Comparison of ENCODE assay signal across 8 cellular contexts in genomic region chr1:181089017-181089776, GRCh38. TPM values are rescaled to one million over a fixed set of nuclear protein-coding genes. Genes with fewer than 3 reads are reported as not detected.
DNase-seq lines count a peak whose midpoint lies in the region; ATAC-seq lines count a peak whose summit lies in the region.

No MANE protein-coding gene starts in this region.

- peaks cover 32% of the 10 kb centered on the region for H3K4me1 ChIP-seq in mesodermal cell (ENCODE audit: control insufficient read depth, insufficient read depth, low read length, poor library complexity, severe bottlenecking)

- DNase-seq in T-helper 2 cell (peak in 4 of 5 experiments; percentile 11 to 55 (median 33)), substantia nigra (lab: John Stamatoyannopoulos, UW) (peak in 14 of 49 donors; percentile 24 to 92 (median 48)), NCI-H2107 (lab: John Stamatoyannopoulos, UW) (no peak)
- DNase-seq in central memory CD8-positive, alpha-beta T cell (ENCODE audit: low spot score in 2 of 2), result peak; percentile 26 to 32

- H3K27ac ChIP-seq in mesodermal cell (ENCODE audit: low read depth, low read length, severe bottlenecking) (peak overlapping the region; percentile 41), substantia nigra (ENCODE audit: low read depth, low read length, poor library complexity, severe bottlenecking) (peak overlapping the region; percentile 54)

- ATAC-seq in GM19025 (IDR thresholded peaks at IDR 0.05; ENCODE audit: low read depth, unreplicated experiment) (peak; percentile 0), HG03039 (IDR thresholded peaks at IDR 0.05; ENCODE audit: unreplicated experiment) (peak; percentile 5), HG03378 (IDR thresholded peaks at IDR 0.05; ENCODE audit: unreplicated experiment) (no peak)
- ATAC-seq in central memory CD8-positive, alpha-beta T cell (replicated peaks; ENCODE audit: extremely low read depth, poor library complexity, severe bottlenecking), result peak; percentile 5

- no peaks in the 10 kb centered on the region for H3K9me3 Mint-ChIP-seq in central memory CD8-positive, alpha-beta T cell

- H3K27ac Mint-ChIP-seq in central memory CD8-positive, alpha-beta T cell (ENCODE audit: low read depth), result peak overlapping the region; percentile 97

- peak overlapping the region; percentile 96 for H3K4me3 Mint-ChIP-seq in central memory CD8-positive, alpha-beta T cell

- peaks cover 53% of the 10 kb centered on the region for H3K4me1 Mint-ChIP-seq in central memory CD8-positive, alpha-beta T cell

- H3K36me3 Mint-ChIP-seq in central memory CD8-positive, alpha-beta T cell (ENCODE audit: insufficient read depth), result peaks cover 37% of the 10 kb centered on the region

- no peaks in the 10 kb centered on the region for H3K27me3 Mint-ChIP-seq in central memory CD8-positive, alpha-beta T cell

- peaks cover 28% of the 10 kb centered on the region for H3K36me3 ChIP-seq in mesodermal cell (ENCODE audit: control insufficient read depth, insufficient read depth, low read length)

- peak overlapping the region; percentile 94 for H3K4me3 ChIP-seq in mesodermal cell (ENCODE audit: extremely low read depth, insufficient read depth, low read length, poor library complexity, severe bottlenecking)

- no peaks in the 10 kb centered on the region for H3K9me3 ChIP-seq in mesodermal cell (ENCODE audit: control insufficient read depth, low read length)

- 0% methylated on average over 71 to 83 of the region's 105 CpGs for WGBS in mesodermal cell (ENCODE audit: insufficient coverage in 2 of 2), 2 experiments

RNA-seq across cellular contexts. Expression of gene IER5, which starts 0.7 kb away (rescaled TPM):
- polyA plus RNA-seq in mesodermal cell (2013, experiment 1 of 2), result 11.9 TPM
- 8.5 TPM for polyA plus RNA-seq in mesodermal cell (2013, experiment 2 of 2)

RNA-seq across cellular contexts. Expression of gene MR1, which starts 55.4 kb away (rescaled TPM):
- 0.59 TPM for polyA plus RNA-seq in mesodermal cell (2013, experiment 1 of 2)
- polyA plus RNA-seq in mesodermal cell (2013, experiment 2 of 2), result 0.66 TPM
